In genomic region chr11:122808494-122808893, GRCh38 we compare ENCODE assay signal across 8 cellular contexts. TPM values are rescaled to one million over a fixed set of nuclear protein-coding genes. Genes with fewer than 3 reads are reported as not detected.
A peak's percentile ranks its signal among the peaks of the same experiment; 100 is the strongest.
DNase-seq lines count a peak whose midpoint lies in the region; ATAC-seq and TF ChIP-seq lines count a peak whose summit lies in the region.

No MANE protein-coding gene starts in this region.

- H3K36me3 ChIP-seq in MM.1S (replicated peaks; ENCODE audit: insufficient read depth, low read length) (no peaks in the 10 kb centered on the region), testis (ENCODE audit: low read depth, missing control alignments) (no peaks in the 10 kb centered on the region)

- H3K4me3 ChIP-seq in GM12865 (ENCODE audit: low read depth, low read length) (no peak overlapping the region), MM.1S (ENCODE audit: low read length) (no peak overlapping the region), testis (no peak overlapping the region)

- no peak for TF ChIP-seq CTCF in GM12865 (IDR thresholded peaks at IDR 0.05; ENCODE audit: insufficient read depth, low read depth, low read length, missing control alignments)
- TF ChIP-seq CTCF in MM.1S (IDR thresholded peaks at IDR 0.05; ENCODE audit: low read length) = no peak
- no peak for TF ChIP-seq CTCF in testis (IDR thresholded peaks at IDR 0.05)

- H3K27ac ChIP-seq in MM.1S (ENCODE audit: low read length) (no peak overlapping the region), epithelial cell of prostate (peak overlapping the region; percentile 53), testis (peak overlapping the region; percentile 58 to 59)

- DNase-seq in GM12865 (ENCODE audit: low read depth) = peak; percentile 74
- DNase-seq in MM.1S = no peak
- no peak for DNase-seq in epithelial cell of prostate (ENCODE audit: low read depth, low spot score)
- DNase-seq in testis = peak; percentile 55
- no peak for DNase-seq in Ammon's horn (ENCODE audit: low spot score)
- DNase-seq in activated CD4-positive, alpha-beta T cell treated with anti-CD3 and anti-CD28 coated beads, Interleukin-2, amount 50 U/mL, for 4 hours = no peak
- no peak for DNase-seq in glomerular visceral epithelial cell (ENCODE audit: extremely low spot score)

- no peaks in the 10 kb centered on the region for H3K79me2 ChIP-seq in MM.1S (ENCODE audit: low read length)

- no peaks in the 10 kb centered on the region for H3K9me2 ChIP-seq in MM.1S (replicated peaks; ENCODE audit: insufficient read depth, low read length)

- no peak overlapping the region for H3K9ac ChIP-seq in MM.1S (ENCODE audit: low read length)

- H3K9me3 ChIP-seq in MM.1S (replicated peaks; ENCODE audit: insufficient read depth, low read length) (no peaks in the 10 kb centered on the region), testis (no peaks in the 10 kb centered on the region)

- no peak for TF ChIP-seq POLR2A in testis (IDR thresholded peaks at IDR 0.05)

- no peaks in the 10 kb centered on the region for H3K27me3 ChIP-seq in MM.1S (replicated peaks; ENCODE audit: insufficient read depth, low read length)
- H3K27me3 ChIP-seq in testis = no peaks in the 10 kb centered on the region

- no peaks in the 10 kb centered on the region for H3F3A ChIP-seq in MM.1S (ENCODE audit: insufficient read depth, low read length)

- WGBS in testis, 2 donors = 23 to 25% methylated on average over 2 of the region's 2 CpGs

- H4K20me1 ChIP-seq in MM.1S (ENCODE audit: insufficient read depth, low read length) = no peaks in the 10 kb centered on the region

- ATAC-seq in GM21717 (IDR thresholded peaks at IDR 0.05; ENCODE audit: unreplicated experiment) = peak; percentile 92

- H3K4me2 ChIP-seq in MM.1S (ENCODE audit: low read depth, low read length) = no peak overlapping the region

- intact Hi-C loops in testis (cut with DNase I; ENCODE audit: low total_unique reads) = no loop called here

- H3K4me1 ChIP-seq in MM.1S (ENCODE audit: low read length) = peaks cover 6% of the 10 kb centered on the region
- H3K4me1 ChIP-seq in testis = peaks cover 14% of the 10 kb centered on the region

- peak overlapping the region; percentile 28 for H2AFZ ChIP-seq in MM.1S (ENCODE audit: low read length)

RNA-seq across cellular contexts. Expression of gene CRTAM, which starts 29.8 kb away (rescaled TPM):
- total RNA-seq in testis = under 1 TPM in 1 of 2 donors, not detected in 1; 0.50 TPM
- 1.7 TPM for polyA plus RNA-seq in testis (ENCODE audit: insufficient read depth, low read depth, low replicate concordance)

Comparison
In these comparisons a context has a peak if more than half of its experiments do, and no peak if none do; other contexts are left out.
1. DNase-seq: peak in GM12865 (single experiment) and testis (single experiment); none in MM.1S (single experiment), epithelial cell of prostate (single experiment), Ammon's horn (single experiment), activated CD4-positive, alpha-beta T cell treated with anti-CD3 and anti-CD28 coated beads, Interleukin-2, amount 50 U/mL, for 4 hours (0 of 2) and glomerular visceral epithelial cell (single experiment).